Comparison of ENCODE assay signal across 2 cellular contexts in genomic region chr1:115977481-115978258, GRCh38.
TF ChIP-seq lines count a peak whose summit lies in the region.

No MANE protein-coding gene starts in this region.

TF ChIP-seq in HepG2, 621 proteins besides CTCF, POLR2A, EP300 and RAD21 (continued from another document and continues in another):
- TF ChIP-seq ZNF574 (CRISPR knock-in tag; IDR thresholded peaks at IDR 0.05) (0 out of 2 replicates have a peak, but pooled peaks have one; percentile 6), CSRNP2 (CRISPR knock-in tag; conservative IDR thresholded peaks at IDR 0.05; ENCODE audit: low read depth) (no peak), IRX3 (CRISPR knock-in tag; IDR thresholded peaks at IDR 0.05; ENCODE audit: borderline replicate concordance, low read depth) (no peak), HNRNPLL (IDR thresholded peaks at IDR 0.05; ENCODE audit: low read depth, low read length, poor library complexity, severe bottlenecking) (no peak), CEBPG (CRISPR knock-in tag; IDR thresholded peaks at IDR 0.05) (peak; percentile 83), MLLT10 (CRISPR knock-in tag; IDR thresholded peaks at IDR 0.05) (no peak), MED1 (CRISPR knock-in tag; IDR thresholded peaks at IDR 0.05) (peak; percentile 45; the same call in 1 of the 2 replicates), FOXA3 (CRISPR knock-in tag; IDR thresholded peaks at IDR 0.05) (peak; percentile 38; the same call in 1 of the 2 replicates), ZMAT3 (CRISPR knock-in tag; conservative IDR thresholded peaks at IDR 0.05) (no peak), ELF3 (CRISPR knock-in tag; IDR thresholded peaks at IDR 0.05) (peak; percentile 54; the same call in 1 of the 2 replicates), ZNF850 (CRISPR knock-in tag; conservative IDR thresholded peaks at IDR 0.05) (no peak), PTBP1 (IDR thresholded peaks at IDR 0.05; ENCODE audit: low read depth, low read length, poor library complexity, severe bottlenecking) (no peak), GTF2F1 (IDR thresholded peaks at IDR 0.05; ENCODE audit: low read length) (no peak), SRSF1 (optimal IDR thresholded peaks at IDR 0.05; ENCODE audit: low read depth, low read length) (no peak)
- TF ChIP-seq, protein P1, sequence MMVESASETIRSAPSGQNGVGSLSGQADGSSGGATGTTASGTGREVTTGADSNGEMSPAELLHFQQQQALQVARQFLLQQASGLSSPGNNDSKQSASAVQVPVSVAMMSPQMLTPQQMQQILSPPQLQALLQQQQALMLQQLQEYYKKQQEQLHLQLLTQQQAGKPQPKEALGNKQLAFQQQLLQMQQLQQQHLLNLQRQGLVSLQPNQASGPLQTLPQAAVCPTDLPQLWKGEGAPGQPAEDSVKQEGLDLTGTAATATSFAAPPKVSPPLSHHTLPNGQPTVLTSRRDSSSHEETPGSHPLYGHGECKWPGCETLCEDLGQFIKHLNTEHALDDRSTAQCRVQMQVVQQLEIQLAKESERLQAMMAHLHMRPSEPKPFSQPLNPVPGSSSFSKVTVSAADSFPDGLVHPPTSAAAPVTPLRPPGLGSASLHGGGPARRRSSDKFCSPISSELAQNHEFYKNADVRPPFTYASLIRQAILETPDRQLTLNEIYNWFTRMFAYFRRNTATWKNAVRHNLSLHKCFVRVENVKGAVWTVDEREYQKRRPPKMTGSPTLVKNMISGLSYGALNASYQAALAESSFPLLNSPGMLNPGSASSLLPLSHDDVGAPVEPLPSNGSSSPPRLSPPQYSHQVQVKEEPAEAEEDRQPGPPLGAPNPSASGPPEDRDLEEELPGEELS (CRISPR knock-in tag; IDR thresholded peaks at IDR 0.05), result 0 out of 2 replicates have a peak, but pooled peaks have one; percentile 44

TF ChIP-seq in SK-N-SH treated with all-trans-retinoic acid at 6 μM for 48 hours, 23 proteins besides CTCF, POLR2A, EP300 and RAD21 (continued from another document):
- TF ChIP-seq, protein P2, sequence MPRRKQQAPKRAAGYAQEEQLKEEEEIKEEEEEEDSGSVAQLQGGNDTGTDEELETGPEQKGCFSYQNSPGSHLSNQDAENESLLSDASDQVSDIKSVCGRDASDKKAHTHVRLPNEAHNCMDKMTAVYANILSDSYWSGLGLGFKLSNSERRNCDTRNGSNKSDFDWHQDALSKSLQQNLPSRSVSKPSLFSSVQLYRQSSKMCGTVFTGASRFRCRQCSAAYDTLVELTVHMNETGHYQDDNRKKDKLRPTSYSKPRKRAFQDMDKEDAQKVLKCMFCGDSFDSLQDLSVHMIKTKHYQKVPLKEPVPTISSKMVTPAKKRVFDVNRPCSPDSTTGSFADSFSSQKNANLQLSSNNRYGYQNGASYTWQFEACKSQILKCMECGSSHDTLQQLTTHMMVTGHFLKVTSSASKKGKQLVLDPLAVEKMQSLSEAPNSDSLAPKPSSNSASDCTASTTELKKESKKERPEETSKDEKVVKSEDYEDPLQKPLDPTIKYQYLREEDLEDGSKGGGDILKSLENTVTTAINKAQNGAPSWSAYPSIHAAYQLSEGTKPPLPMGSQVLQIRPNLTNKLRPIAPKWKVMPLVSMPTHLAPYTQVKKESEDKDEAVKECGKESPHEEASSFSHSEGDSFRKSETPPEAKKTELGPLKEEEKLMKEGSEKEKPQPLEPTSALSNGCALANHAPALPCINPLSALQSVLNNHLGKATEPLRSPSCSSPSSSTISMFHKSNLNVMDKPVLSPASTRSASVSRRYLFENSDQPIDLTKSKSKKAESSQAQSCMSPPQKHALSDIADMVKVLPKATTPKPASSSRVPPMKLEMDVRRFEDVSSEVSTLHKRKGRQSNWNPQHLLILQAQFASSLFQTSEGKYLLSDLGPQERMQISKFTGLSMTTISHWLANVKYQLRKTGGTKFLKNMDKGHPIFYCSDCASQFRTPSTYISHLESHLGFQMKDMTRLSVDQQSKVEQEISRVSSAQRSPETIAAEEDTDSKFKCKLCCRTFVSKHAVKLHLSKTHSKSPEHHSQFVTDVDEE (CRISPR knock-in tag; IDR thresholded peaks at IDR 0.05), result no peak
- TF ChIP-seq CSDC2 (CRISPR knock-in tag; IDR thresholded peaks at IDR 0.05), result no peak
- TF ChIP-seq, protein P3, sequence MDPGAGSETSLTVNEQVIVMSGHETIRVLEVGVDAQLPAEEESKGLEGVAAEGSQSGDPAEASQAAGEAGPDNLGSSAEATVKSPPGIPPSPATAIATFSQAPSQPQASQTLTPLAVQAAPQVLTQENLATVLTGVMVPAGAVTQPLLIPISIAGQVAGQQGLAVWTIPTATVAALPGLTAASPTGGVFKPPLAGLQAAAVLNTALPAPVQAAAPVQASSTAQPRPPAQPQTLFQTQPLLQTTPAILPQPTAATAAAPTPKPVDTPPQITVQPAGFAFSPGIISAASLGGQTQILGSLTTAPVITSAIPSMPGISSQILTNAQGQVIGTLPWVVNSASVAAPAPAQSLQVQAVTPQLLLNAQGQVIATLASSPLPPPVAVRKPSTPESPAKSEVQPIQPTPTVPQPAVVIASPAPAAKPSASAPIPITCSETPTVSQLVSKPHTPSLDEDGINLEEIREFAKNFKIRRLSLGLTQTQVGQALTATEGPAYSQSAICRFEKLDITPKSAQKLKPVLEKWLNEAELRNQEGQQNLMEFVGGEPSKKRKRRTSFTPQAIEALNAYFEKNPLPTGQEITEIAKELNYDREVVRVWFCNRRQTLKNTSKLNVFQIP (CRISPR knock-in tag; IDR thresholded peaks at IDR 0.05; ENCODE audit: borderline replicate concordance, low read depth), result no peak
- no peak for TF ChIP-seq SNAI2 (CRISPR knock-in tag; IDR thresholded peaks at IDR 0.05)
- TF ChIP-seq BACH2 (CRISPR knock-in tag; IDR thresholded peaks at IDR 0.05; ENCODE audit: borderline replicate concordance), result no peak
- TF ChIP-seq ARNTL (CRISPR knock-in tag; IDR thresholded peaks at IDR 0.05; ENCODE audit: borderline replicate concordance, low read depth), result no peak
- TF ChIP-seq ZNF565 (CRISPR knock-in tag; conservative IDR thresholded peaks at IDR 0.05; ENCODE audit: low read depth), result no peak
- TF ChIP-seq ZFP30 (CRISPR knock-in tag; IDR thresholded peaks at IDR 0.05), result no peak
- TF ChIP-seq RARB (CRISPR knock-in tag; IDR thresholded peaks at IDR 0.05), result no peak
- TF ChIP-seq, protein P4, sequence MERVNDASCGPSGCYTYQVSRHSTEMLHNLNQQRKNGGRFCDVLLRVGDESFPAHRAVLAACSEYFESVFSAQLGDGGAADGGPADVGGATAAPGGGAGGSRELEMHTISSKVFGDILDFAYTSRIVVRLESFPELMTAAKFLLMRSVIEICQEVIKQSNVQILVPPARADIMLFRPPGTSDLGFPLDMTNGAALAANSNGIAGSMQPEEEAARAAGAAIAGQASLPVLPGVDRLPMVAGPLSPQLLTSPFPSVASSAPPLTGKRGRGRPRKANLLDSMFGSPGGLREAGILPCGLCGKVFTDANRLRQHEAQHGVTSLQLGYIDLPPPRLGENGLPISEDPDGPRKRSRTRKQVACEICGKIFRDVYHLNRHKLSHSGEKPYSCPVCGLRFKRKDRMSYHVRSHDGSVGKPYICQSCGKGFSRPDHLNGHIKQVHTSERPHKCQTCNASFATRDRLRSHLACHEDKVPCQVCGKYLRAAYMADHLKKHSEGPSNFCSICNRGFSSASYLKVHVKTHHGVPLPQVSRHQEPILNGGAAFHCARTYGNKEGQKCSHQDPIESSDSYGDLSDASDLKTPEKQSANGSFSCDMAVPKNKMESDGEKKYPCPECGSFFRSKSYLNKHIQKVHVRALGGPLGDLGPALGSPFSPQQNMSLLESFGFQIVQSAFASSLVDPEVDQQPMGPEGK (CRISPR knock-in tag; IDR thresholded peaks at IDR 0.05; ENCODE audit: borderline replicate concordance), result no peak
- TF ChIP-seq, protein P5, sequence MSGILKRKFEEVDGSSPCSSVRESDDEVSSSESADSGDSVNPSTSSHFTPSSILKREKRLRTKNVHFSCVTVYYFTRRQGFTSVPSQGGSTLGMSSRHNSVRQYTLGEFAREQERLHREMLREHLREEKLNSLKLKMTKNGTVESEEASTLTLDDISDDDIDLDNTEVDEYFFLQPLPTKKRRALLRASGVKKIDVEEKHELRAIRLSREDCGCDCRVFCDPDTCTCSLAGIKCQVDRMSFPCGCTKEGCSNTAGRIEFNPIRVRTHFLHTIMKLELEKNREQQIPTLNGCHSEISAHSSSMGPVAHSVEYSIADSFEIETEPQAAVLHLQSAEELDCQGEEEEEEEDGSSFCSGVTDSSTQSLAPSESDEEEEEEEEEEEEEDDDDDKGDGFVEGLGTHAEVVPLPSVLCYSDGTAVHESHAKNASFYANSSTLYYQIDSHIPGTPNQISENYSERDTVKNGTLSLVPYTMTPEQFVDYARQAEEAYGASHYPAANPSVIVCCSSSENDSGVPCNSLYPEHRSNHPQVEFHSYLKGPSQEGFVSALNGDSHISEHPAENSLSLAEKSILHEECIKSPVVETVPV (CRISPR knock-in tag; IDR thresholded peaks at IDR 0.05), result no peak
- TF ChIP-seq GLIS3 (CRISPR knock-in tag; IDR thresholded peaks at IDR 0.05), result no peak
- no peak for TF ChIP-seq ISL1 (CRISPR knock-in tag; IDR thresholded peaks at IDR 0.05)
- no peak for TF ChIP-seq ESRRG (CRISPR knock-in tag; IDR thresholded peaks at IDR 0.05)
- TF ChIP-seq PPARA (CRISPR knock-in tag; IDR thresholded peaks at IDR 0.05; ENCODE audit: borderline replicate concordance), result no peak
- no peak for TF ChIP-seq OSR1 (CRISPR knock-in tag; IDR thresholded peaks at IDR 0.05)
